In genomic region chrX:81120270-81120935, GRCh38 we compare ENCODE assay signal across 8 cellular contexts.
DNase-seq lines count a peak whose midpoint lies in the region; ATAC-seq and TF ChIP-seq lines count a peak whose summit lies in the region.

No MANE protein-coding gene starts in this region.

- no peaks in the 10 kb centered on the region for H3K27me3 ChIP-seq in CD8-positive, alpha-beta T cell (ENCODE audit: insufficient read depth, low read length)
- peaks cover 26% of the 10 kb centered on the region for H3K27me3 ChIP-seq in smooth muscle cell (ENCODE audit: low read depth)

- no peaks in the 10 kb centered on the region for H4K20me1 ChIP-seq in smooth muscle cell (ENCODE audit: low read depth)

- peak overlapping the region; percentile 85 for H2AFZ ChIP-seq in smooth muscle cell (ENCODE audit: low read depth)

- H3K27ac Mint-ChIP-seq in CD8-positive, alpha-beta T cell = peak overlapping the region; percentile 42
- H3K27ac Mint-ChIP-seq in activated B cell treated with CpG ODN at 0.5 μM for 24 hours = peak overlapping the region; percentile 82

- POLR2A ChIA-PET in CD8-positive, alpha-beta T cell (lab: Charles Lee) = interaction anchor here (1.9 kb wide), 1 partner anchor 311 kb away, joined by 9 read pairs; the partner anchor contains the start of gene BRWD3
- POLR2A ChIA-PET in activated B cell treated with CpG ODN at 0.5 μM for 24 hours (lab: Charles Lee) = interaction anchor here (1.8 kb wide), 1 partner anchor 81 kb away, joined by 5 read pairs; the partner anchor contains the start of genes HMGN5 and SH3BGRL

- ATAC-seq in CD8-positive, alpha-beta T cell = peak; percentile 6
- ATAC-seq in GM19395 (IDR thresholded peaks at IDR 0.05; ENCODE audit: unreplicated experiment) = peak; percentile 45
- peak; percentile 34 for ATAC-seq in HG03354 (IDR thresholded peaks at IDR 0.05; ENCODE audit: poor library complexity, severe bottlenecking, unreplicated experiment)
- peak; percentile 8 for ATAC-seq in activated B cell treated with CpG ODN at 0.5 μM for 24 hours (ENCODE audit: low read depth)

- no peak overlapping the region for H3K27ac ChIP-seq in CD8-positive, alpha-beta T cell (ENCODE audit: low read depth, low read length)
- no peak overlapping the region for H3K27ac ChIP-seq in smooth muscle cell (ENCODE audit: low read depth)

- intact Hi-C loops in CD8-positive, alpha-beta T cell (cut with DNase I, micrococcal nuclease) = loop anchor here (2.0 to 5.0 kb wide), 4 partner anchors 82 to 308 kb away; partner anchors contain the start of genes SH3BGRL (in 2 of the 2) and HMGN5 (in 1 of the 2)
- intact Hi-C loops in activated B cell treated with CpG ODN at 0.5 μM for 24 hours (cut with micrococcal nuclease) = no loop called here

- H3K4me1 Mint-ChIP-seq in CD8-positive, alpha-beta T cell (ENCODE audit: low read depth) = peaks cover 9% of the 10 kb centered on the region
- peaks cover 10% of the 10 kb centered on the region for H3K4me1 Mint-ChIP-seq in activated B cell treated with CpG ODN at 0.5 μM for 24 hours

- H3K4me3 ChIP-seq in CD8-positive, alpha-beta T cell (ENCODE audit: low read depth, low read length) = peak overlapping the region; percentile 82
- H3K4me3 ChIP-seq in iPS-11a (ENCODE audit: low read depth, low read length) = peak overlapping the region; percentile 67
- peak overlapping the region; percentile 61 for H3K4me3 ChIP-seq in smooth muscle cell

- 45% methylated on average over 17 of the region's 17 CpGs for WGBS in smooth muscle cell (ENCODE audit: low lambda C conversion rate)

- H3K4me3 Mint-ChIP-seq in CD8-positive, alpha-beta T cell = peak overlapping the region; percentile 93
- peak overlapping the region; percentile 93 for H3K4me3 Mint-ChIP-seq in activated B cell treated with CpG ODN at 0.5 μM for 24 hours

- no peak for TF ChIP-seq CTCF in CD8-positive, alpha-beta T cell (IDR thresholded peaks at IDR 0.05)
- no peak for TF ChIP-seq CTCF in activated B cell treated with CpG ODN at 0.5 μM for 24 hours (IDR thresholded peaks at IDR 0.05)
- TF ChIP-seq CTCF in smooth muscle cell (IDR thresholded peaks at IDR 0.05; ENCODE audit: borderline replicate concordance, insufficient read depth, poor library complexity, severe bottlenecking) = no peak
- no peak for TF ChIP-seq CTCF in GM10266 (IDR thresholded peaks at IDR 0.05; ENCODE audit: control insufficient read depth, insufficient read depth, low read depth, missing control alignments)

- no peaks in the 10 kb centered on the region for H3K36me3 ChIP-seq in CD8-positive, alpha-beta T cell (ENCODE audit: insufficient read depth, low read length)
- no peaks in the 10 kb centered on the region for H3K36me3 ChIP-seq in smooth muscle cell (ENCODE audit: low read depth)

- H3K9me3 Mint-ChIP-seq in CD8-positive, alpha-beta T cell = no peaks in the 10 kb centered on the region
- H3K9me3 Mint-ChIP-seq in activated B cell treated with CpG ODN at 0.5 μM for 24 hours = no peaks in the 10 kb centered on the region

- H3K4me2 ChIP-seq in smooth muscle cell = peak overlapping the region; percentile 77

- H3K79me2 ChIP-seq in smooth muscle cell (ENCODE audit: low read depth) = no peaks in the 10 kb centered on the region

- peaks cover 10% of the 10 kb centered on the region for H3K36me3 Mint-ChIP-seq in CD8-positive, alpha-beta T cell
- peaks cover 4% of the 10 kb centered on the region for H3K36me3 Mint-ChIP-seq in activated B cell treated with CpG ODN at 0.5 μM for 24 hours (ENCODE audit: low read depth)

- CTCF ChIA-PET in CD8-positive, alpha-beta T cell (lab: Charles Lee) = interaction anchor here (0.7 to 2.3 kb wide), 3 partner anchors 19 to 312 kb away, joined by 3 to 7 read pairs (median 3); no protein-coding TSS in a partner anchor
- CTCF ChIA-PET in activated B cell treated with CpG ODN at 0.5 μM for 24 hours (lab: Charles Lee) = no interaction called here

- no peak for DNase-seq in CD8-positive, alpha-beta T cell
- no peak for DNase-seq in activated B cell treated with CpG ODN at 0.5 μM for 24 hours
- no peak for DNase-seq in smooth muscle cell (lab: John Stamatoyannopoulos, UW; ENCODE audit: unreplicated experiment)
- no peak for DNase-seq in GM10266 (ENCODE audit: extremely low spot score)
- no peak for DNase-seq in central memory CD4-positive, alpha-beta T cell

- no peaks in the 10 kb centered on the region for H3K9me3 ChIP-seq in CD8-positive, alpha-beta T cell (ENCODE audit: low read length)
- H3K9me3 ChIP-seq in smooth muscle cell (replicated peaks; ENCODE audit: low read depth) = no peaks in the 10 kb centered on the region

- no peaks in the 10 kb centered on the region for H3F3A ChIP-seq in smooth muscle cell (ENCODE audit: low read depth)

- peaks cover 4% of the 10 kb centered on the region for H3K4me1 ChIP-seq in CD8-positive, alpha-beta T cell (ENCODE audit: insufficient read depth, low read length)
- H3K4me1 ChIP-seq in smooth muscle cell (ENCODE audit: low read depth) = no peaks in the 10 kb centered on the region

- peak overlapping the region; percentile 58 for H3K9ac ChIP-seq in smooth muscle cell (ENCODE audit: low read depth)

- no peaks in the 10 kb centered on the region for H3K27me3 Mint-ChIP-seq in CD8-positive, alpha-beta T cell (ENCODE audit: low read depth)
- H3K27me3 Mint-ChIP-seq in activated B cell treated with CpG ODN at 0.5 μM for 24 hours = no peaks in the 10 kb centered on the region
